ENCODE assay signal across 19 cellular contexts in genomic region chr5:10275460-10275859, GRCh38. TPM values are rescaled to one million over a fixed set of nuclear protein-coding genes. Genes with fewer than 3 reads are reported as not detected.
A peak's percentile ranks its signal among the peaks of the same experiment; 100 is the strongest.
DNase-seq lines count a peak whose midpoint lies in the region; TF ChIP-seq lines count a peak whose summit lies in the region.
"Had no signal": no experiment of that assay in that cellular context is flagged by ENCODE, and none has a peak within 500 bp of the region (broad histone marks: within the 10 kb centered on the region; RNA-seq: fewer than 3 reads in every experiment).

No MANE protein-coding gene starts in this region.

- peak; percentile 27 for DNase-seq in NCI-H82 (lab: John Stamatoyannopoulos, UW)
- no peak for DNase-seq in NCI-H82 treated with DMSO at 0.1 percent for 48 hours (lab: John Stamatoyannopoulos, UW; ENCODE audit: unreplicated experiment)
- peak; percentile 30 for DNase-seq in chondrocyte (ENCODE audit: low spot score)
- peak; percentile 48 for DNase-seq in myocyte (ENCODE audit: low read depth)
- peak; percentile 13 for DNase-seq in ureter (ENCODE audit: low spot score)
- no peak for DNase-seq in SK-N-DZ (ENCODE audit: low spot score)
- no peak for DNase-seq in NK-92 treated with Interleukin-12 subunit alpha and Interleukin-12 subunit beta, amount 100 ng/mL, for 24 hours (lab: John Stamatoyannopoulos, UW)
- no peak for DNase-seq in NCI-H187 treated with DMSO at 0.1 percent for 48 hours (lab: John Stamatoyannopoulos, UW)
- DNase-seq: activated CD4-positive, alpha-beta T cell treated with anti-CD3 and anti-CD28 coated beads for 48 hours; activated naive CD4-positive, alpha-beta T cell treated with Interleukin-2 at 50 U/mL for 16 hours; activated T-cell treated with anti-CD3 and anti-CD28 coated beads, Interleukin-2, amount 50 U/mL, for 72 hours; amygdala; CD4-positive, CD25-positive, alpha-beta regulatory T cell; hippocampal formation; left lung; NCI-H146; PC-3; T-helper 9 cell; upper lobe of right lung had no signal

- no peaks in the 10 kb centered on the region for H3K27me3 Mint-ChIP-seq in chondrocyte (ENCODE audit: low read depth)

- peaks cover 3% of the 10 kb centered on the region for H3K36me3 Mint-ChIP-seq in chondrocyte (ENCODE audit: low read depth)
- H3K36me3 Mint-ChIP-seq: CD4-positive, CD25-positive, alpha-beta regulatory T cell had no signal

- H3K4me3 Mint-ChIP-seq in chondrocyte (ENCODE audit: unreplicated experiment) = no peak overlapping the region
- H3K4me3 Mint-ChIP-seq: activated T-cell treated with anti-CD3 and anti-CD28 coated beads, Interleukin-2, amount 50 U/mL, for 72 hours; CD4-positive, CD25-positive, alpha-beta regulatory T cell had no signal

- no peak overlapping the region for H3K27ac Mint-ChIP-seq in chondrocyte (ENCODE audit: unreplicated experiment)
- H3K27ac Mint-ChIP-seq: activated T-cell treated with anti-CD3 and anti-CD28 coated beads, Interleukin-2, amount 50 U/mL, for 72 hours had no signal

- H3K9me3 Mint-ChIP-seq in chondrocyte (ENCODE audit: low read depth) = no peaks in the 10 kb centered on the region

- TF ChIP-seq CTCF in chondrocyte (IDR thresholded peaks at IDR 0.05) = no peak

- H3K4me1 Mint-ChIP-seq in chondrocyte (ENCODE audit: low read depth) = peaks cover 7% of the 10 kb centered on the region

RNA-seq across cellular contexts. Expression of gene CCT5, which starts 25.4 kb away (rescaled TPM):
- total RNA-seq in chondrocyte (161 to 170 TPM (median 165 TPM) in 3 replicates), myocyte (340 and 378 TPM in 2 replicates), ureter (158 TPM)
- polyA plus RNA-seq in myocyte (2012) = 222 TPM
- polyA plus RNA-seq in SK-N-DZ (2014; cell fraction: cytosol; rRNA removed) = 610 and 847 TPM in 2 replicates
- polyA plus RNA-seq in SK-N-DZ (2014; cell fraction: nucleus; rRNA removed) = 349 and 654 TPM in 2 replicates

RNA-seq across cellular contexts. Expression of gene ATPSCKMT, which starts 25.8 kb away (rescaled TPM):
- total RNA-seq in chondrocyte (15.6 to 21.2 TPM (median 18.8 TPM) in 3 replicates), myocyte (31.4 and 32.8 TPM in 2 replicates), ureter (27.4 TPM)
- polyA plus RNA-seq in myocyte (2012) = 17.3 TPM
- 38.4 and 40.3 TPM in 2 replicates for polyA plus RNA-seq in SK-N-DZ (2014; cell fraction: cytosol; rRNA removed)
- polyA plus RNA-seq in SK-N-DZ (2014; cell fraction: nucleus; rRNA removed) = 24.7 and 26.5 TPM in 2 replicates

RNA-seq across cellular contexts. Expression of gene CMBL, which starts 32.2 kb away (rescaled TPM):
- total RNA-seq in chondrocyte (20.0 to 27.5 TPM (median 20.5 TPM) in 3 replicates), myocyte (2.0 TPM in 2 replicates), ureter (20.7 TPM)
- 12.7 TPM for polyA plus RNA-seq in myocyte (2012)
- 2.3 and 3.7 TPM in 2 replicates for polyA plus RNA-seq in SK-N-DZ (2014; cell fraction: cytosol; rRNA removed)
- 0.60 and 0.94 TPM in 2 replicates for polyA plus RNA-seq in SK-N-DZ (2014; cell fraction: nucleus; rRNA removed)

Comparison
In these comparisons a context has a peak if more than half of its experiments do, and no peak if none do; other contexts are left out.
1. DNase-seq: peak in NCI-H82 (single experiment), chondrocyte (single experiment), myocyte (single experiment) and ureter (single experiment); none in NCI-H82 treated with DMSO at 0.1 percent for 48 hours (single experiment), SK-N-DZ (single experiment), NK-92 treated with Interleukin-12 subunit alpha and Interleukin-12 subunit beta, amount 100 ng/mL, for 24 hours (single experiment) and NCI-H187 treated with DMSO at 0.1 percent for 48 hours (single experiment).